13 cellular contexts compared by ENCODE assay signal in genomic region chr15:93244691-93245615, GRCh38.
"Had no signal": no experiment of that assay in that cellular context is flagged by ENCODE, and none has a peak within 500 bp of the region (broad histone marks: within the 10 kb centered on the region; RNA-seq: fewer than 3 reads in every experiment).

No MANE protein-coding gene starts in this region.

- H3K36me3 ChIP-seq: heart right ventricle, right lobe of liver, thoracic aorta had no signal

- H3K4me1 ChIP-seq: right lobe of liver had no signal

- H3K9me3 Mint-ChIP-seq: activated CD4-positive, alpha-beta memory T cell treated with anti-CD3 and anti-CD28 coated beads for 36 hours; activated naive CD4-positive, alpha-beta T cell treated with anti-CD3 and anti-CD28 coated beads, Interleukin-2, amount 10 ng/mL, durations not matched to agents 7 days and 5 days; activated T-helper 2 cell treated with anti-CD3 and anti-CD28 coated beads, Interferon-gamma antibody, Interleukin-2, Interleukin-4, amounts not matched to agents 10 μg/mL and 5 μg/mL and 100 μg/mL, durations not matched to agents 14 hours and 24 hours and 36 hours had no signal

- H3K27ac Mint-ChIP-seq: activated CD4-positive, alpha-beta memory T cell treated with anti-CD3 and anti-CD28 coated beads for 36 hours; activated naive CD4-positive, alpha-beta T cell treated with anti-CD3 and anti-CD28 coated beads, Interleukin-2, amount 10 ng/mL, durations not matched to agents 7 days and 5 days; activated T-helper 2 cell treated with anti-CD3 and anti-CD28 coated beads, Interferon-gamma antibody, Interleukin-2, Interleukin-4, amounts not matched to agents 10 μg/mL and 5 μg/mL and 100 μg/mL, durations not matched to agents 14 hours and 24 hours and 36 hours had no signal

- H3K36me3 Mint-ChIP-seq: activated CD4-positive, alpha-beta memory T cell treated with anti-CD3 and anti-CD28 coated beads for 36 hours; activated naive CD4-positive, alpha-beta T cell treated with anti-CD3 and anti-CD28 coated beads, Interleukin-2, amount 10 ng/mL, durations not matched to agents 7 days and 5 days had no signal

- H3K27me3 ChIP-seq: right lobe of liver had no signal

- DNase-seq: activated CD4-positive, alpha-beta memory T cell treated with anti-CD3 and anti-CD28 coated beads for 36 hours; activated CD4-positive, alpha-beta T cell treated with anti-CD3 and anti-CD28 coated beads for 1 hour; activated naive CD4-positive, alpha-beta T cell treated with anti-CD3 and anti-CD28 coated beads, Interleukin-2, amount 10 ng/mL, durations not matched to agents 7 days and 5 days; caudate nucleus; effector CD4-positive, alpha-beta T cell; heart right ventricle; stimulated activated CD4-positive, alpha-beta T cell treated with anti-CD3 and anti-CD28 coated beads, Interleukin-2, amount 100 ng/mL, for 24 hours; stimulated activated naive CD4-positive, alpha-beta T cell treated with Interleukin-2 at 50 U/mL for 16 hours; T1000 had no signal

- H3K4me3 ChIP-seq: coronary artery, heart right ventricle, right lobe of liver, thoracic aorta had no signal

- H3K9me3 ChIP-seq: heart right ventricle, right lobe of liver, thoracic aorta had no signal

- H3K27ac ChIP-seq: coronary artery, heart right ventricle, right lobe of liver, thoracic aorta had no signal

- H3K4me3 Mint-ChIP-seq: activated CD4-positive, alpha-beta memory T cell treated with anti-CD3 and anti-CD28 coated beads for 36 hours; activated naive CD4-positive, alpha-beta T cell treated with anti-CD3 and anti-CD28 coated beads, Interleukin-2, amount 10 ng/mL, durations not matched to agents 7 days and 5 days had no signal
